ENCODE assay signal across 1 cellular context in the genomic region with DNA sequence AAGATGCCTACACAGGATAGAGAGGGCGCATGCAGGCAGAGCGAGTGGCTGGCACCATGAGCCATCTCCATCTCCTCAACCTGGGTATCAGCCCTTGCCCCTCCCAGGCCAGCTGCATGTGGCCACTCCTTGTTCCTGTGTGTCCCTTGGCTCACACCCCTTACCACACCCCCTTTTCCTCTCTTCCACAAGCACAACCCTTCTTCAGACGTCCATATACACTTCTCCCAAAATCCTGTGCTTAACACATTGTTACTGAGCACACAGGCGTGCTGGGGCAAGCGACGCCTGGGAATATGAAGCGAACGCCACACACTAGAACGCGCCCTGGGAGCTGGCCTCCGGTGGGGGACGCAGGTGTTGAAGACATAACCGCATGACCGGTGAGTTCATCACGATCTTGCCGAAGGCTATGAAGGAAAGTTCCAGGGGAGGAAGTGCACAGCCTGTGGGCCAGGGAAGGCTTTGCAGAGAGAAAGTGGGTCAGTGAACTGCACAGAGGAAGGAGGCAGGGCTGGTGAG.
TF ChIP-seq lines count a peak whose summit lies in the region.

No MANE protein-coding gene starts in this region.

TF ChIP-seq in HepG2, 621 proteins besides CTCF, POLR2A, EP300 and RAD21 (continued from another document):
- TF ChIP-seq, protein P1, sequence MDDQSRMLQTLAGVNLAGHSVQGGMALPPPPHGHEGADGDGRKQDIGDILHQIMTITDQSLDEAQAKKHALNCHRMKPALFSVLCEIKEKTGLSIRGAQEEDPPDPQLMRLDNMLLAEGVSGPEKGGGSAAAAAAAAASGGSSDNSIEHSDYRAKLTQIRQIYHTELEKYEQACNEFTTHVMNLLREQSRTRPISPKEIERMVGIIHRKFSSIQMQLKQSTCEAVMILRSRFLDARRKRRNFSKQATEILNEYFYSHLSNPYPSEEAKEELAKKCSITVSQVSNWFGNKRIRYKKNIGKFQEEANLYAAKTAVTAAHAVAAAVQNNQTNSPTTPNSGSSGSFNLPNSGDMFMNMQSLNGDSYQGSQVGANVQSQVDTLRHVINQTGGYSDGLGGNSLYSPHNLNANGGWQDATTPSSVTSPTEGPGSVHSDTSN (CRISPR knock-in tag; IDR thresholded peaks at IDR 0.05; ENCODE audit: borderline replicate concordance) = no peak
- TF ChIP-seq CCAR2 (optimal IDR thresholded peaks at IDR 0.05; ENCODE audit: low read depth, low read length) = no peak
- peak; percentile 30; the same call in 1 of the 2 replicates for TF ChIP-seq STAG1 (CRISPR knock-in tag; IDR thresholded peaks at IDR 0.05)
- TF ChIP-seq SOX6 (IDR thresholded peaks at IDR 0.05) = no peak
- no peak for TF ChIP-seq SOX6 (CRISPR knock-in tag; IDR thresholded peaks at IDR 0.05)
- no peak for TF ChIP-seq ZNF546 (CRISPR knock-in tag; conservative IDR thresholded peaks at IDR 0.05)
- TF ChIP-seq ZNF24 (IDR thresholded peaks at IDR 0.05) = no peak
TF ChIP-seq in HepG2: peak in this region for 4.
